In genomic region chr19:1309977-1310852, GRCh38 we compare ENCODE assay signal across 39 cellular contexts. TPM values are rescaled to one million over a fixed set of nuclear protein-coding genes. Genes with fewer than 3 reads are reported as not detected.
"Had no signal": no experiment of that assay in that cellular context is flagged by ENCODE, and none has a peak within 500 bp of the region (broad histone marks: within the 10 kb centered on the region; RNA-seq: fewer than 3 reads in every experiment).

No MANE protein-coding gene starts in this region.

- H3K27ac Mint-ChIP-seq: activated CD4-positive, alpha-beta memory T cell treated with anti-CD3 and anti-CD28 coated beads for 36 hours; activated CD4-positive, alpha-beta T cell treated with anti-CD3 and anti-CD28 coated beads, Interleukin-2, amount 10 ng/mL, durations not matched to agents 24 days and 14 days; activated naive CD4-positive, alpha-beta T cell treated with anti-CD3 and anti-CD28 coated beads for 36 hours; activated naive CD8-positive, alpha-beta T cell treated with anti-CD3 and anti-CD28 coated beads for 36 hours; activated T-helper 1 cell treated with anti-CD3 and anti-CD28 coated beads, Interleukin-12 subunit alpha, Interleukin-12 subunit beta, Interleukin-2, Interleukin-4 antibody, amounts not matched to agents 30 ng/mL and 10 ng/mL and 1 ng/mL, durations not matched to agents 14 hours and 24 hours and 36 hours; nephron; stimulated activated naive CD8-positive, alpha-beta T cell treated with anti-CD3 and anti-CD28 coated beads, Interleukin-15, Interleukin-2, amounts not matched to agents 100 ng/mL and 50 ng/mL, for 24 hours had no signal

- H3K9me3 ChIP-seq: adrenal gland, ascending aorta, colonic mucosa, gastroesophageal sphincter, pancreas, prostate gland, upper lobe of left lung, vagina had no signal

- H3K4me1 ChIP-seq: adrenal gland, ascending aorta, gastroesophageal sphincter, pancreas had no signal

- H3K4me3 ChIP-seq: adrenal gland, ascending aorta, cardiac muscle cell, colonic mucosa, dorsolateral prefrontal cortex, gastroesophageal sphincter, pancreas, prostate gland, skin epidermis, upper lobe of left lung, vagina had no signal

- H3K36me3 ChIP-seq: adrenal gland, ascending aorta, cardiac muscle cell, colonic mucosa, gastroesophageal sphincter, pancreas, prostate gland, upper lobe of left lung, vagina had no signal

- FAIRE-seq: keratinocyte, pancreas, TTC549 had no signal

- H3K27ac ChIP-seq: adrenal gland, ascending aorta, cardiac muscle cell, colonic mucosa, dorsolateral prefrontal cortex, gastroesophageal sphincter, pancreas, prostate gland, skin epidermis, upper lobe of left lung, vagina, VCaP had no signal

- H3K27me3 Mint-ChIP-seq: activated CD4-positive, alpha-beta T cell treated with anti-CD3 and anti-CD28 coated beads, Interleukin-2, amount 10 ng/mL, durations not matched to agents 24 days and 14 days; brain; stimulated activated naive CD8-positive, alpha-beta T cell treated with anti-CD3 and anti-CD28 coated beads, Interleukin-15, Interleukin-2, amounts not matched to agents 100 ng/mL and 50 ng/mL, for 24 hours had no signal

- H3K9me3 Mint-ChIP-seq: activated CD4-positive, alpha-beta memory T cell treated with anti-CD3 and anti-CD28 coated beads for 36 hours; activated CD4-positive, alpha-beta T cell treated with anti-CD3 and anti-CD28 coated beads, Interleukin-2, amount 10 ng/mL, durations not matched to agents 24 days and 14 days; activated naive CD4-positive, alpha-beta T cell treated with anti-CD3 and anti-CD28 coated beads for 36 hours; activated naive CD8-positive, alpha-beta T cell treated with anti-CD3 and anti-CD28 coated beads for 36 hours; activated T-helper 1 cell treated with anti-CD3 and anti-CD28 coated beads, Interleukin-12 subunit alpha, Interleukin-12 subunit beta, Interleukin-2, Interleukin-4 antibody, amounts not matched to agents 30 ng/mL and 10 ng/mL and 1 ng/mL, durations not matched to agents 14 hours and 24 hours and 36 hours; nephron; stimulated activated naive CD8-positive, alpha-beta T cell treated with anti-CD3 and anti-CD28 coated beads, Interleukin-15, Interleukin-2, amounts not matched to agents 100 ng/mL and 50 ng/mL, for 24 hours had no signal

- H3K36me3 Mint-ChIP-seq: activated CD4-positive, alpha-beta memory T cell treated with anti-CD3 and anti-CD28 coated beads for 36 hours; activated naive CD8-positive, alpha-beta T cell treated with anti-CD3 and anti-CD28 coated beads for 36 hours; brain had no signal

- ATAC-seq: gastroesophageal sphincter, left colon, pancreas, sciatic nerve had no signal

- H3K4me3 Mint-ChIP-seq: activated CD4-positive, alpha-beta memory T cell treated with anti-CD3 and anti-CD28 coated beads for 36 hours; activated CD4-positive, alpha-beta T cell treated with anti-CD3 and anti-CD28 coated beads, Interleukin-2, amount 10 ng/mL, durations not matched to agents 24 days and 14 days; activated naive CD4-positive, alpha-beta T cell treated with anti-CD3 and anti-CD28 coated beads for 36 hours; activated naive CD8-positive, alpha-beta T cell treated with anti-CD3 and anti-CD28 coated beads for 36 hours; activated T-helper 1 cell treated with anti-CD3 and anti-CD28 coated beads, Interleukin-12 subunit alpha, Interleukin-12 subunit beta, Interleukin-2, Interleukin-4 antibody, amounts not matched to agents 30 ng/mL and 10 ng/mL and 1 ng/mL, durations not matched to agents 14 hours and 24 hours and 36 hours; brain; nephron; stimulated activated naive CD8-positive, alpha-beta T cell treated with anti-CD3 and anti-CD28 coated beads, Interleukin-15, Interleukin-2, amounts not matched to agents 100 ng/mL and 50 ng/mL, for 24 hours had no signal

- H3K27me3 ChIP-seq: cardiac muscle cell, colonic mucosa, dorsolateral prefrontal cortex, vagina had no signal

- H3K4me1 Mint-ChIP-seq: activated CD4-positive, alpha-beta T cell treated with anti-CD3 and anti-CD28 coated beads, Interleukin-2, amount 10 ng/mL, durations not matched to agents 24 days and 14 days; activated naive CD8-positive, alpha-beta T cell treated with anti-CD3 and anti-CD28 coated beads for 36 hours; nephron had no signal

- DNase-seq: activated CD4-positive, alpha-beta memory T cell treated with anti-CD3 and anti-CD28 coated beads for 36 hours; activated CD4-positive, alpha-beta T cell treated with anti-CD3 and anti-CD28 coated beads, Interleukin-2, amount 10 ng/mL, durations not matched to agents 24 days and 14 days; activated CD4-positive, CD25-positive, alpha-beta regulatory T cell treated with anti-CD3 and anti-CD28 coated beads, Interleukin-2, amount 50 U/mL, for 72 hours; activated CD8-positive, alpha-beta memory T cell treated with anti-CD3 and anti-CD28 coated beads, Interleukin-2, amount 50 U/mL, for 4 hours; activated effector memory CD4-positive, alpha-beta T cell treated with anti-CD3 and anti-CD28 coated beads, Interleukin-2, amount 50 U/mL, for 16 hours; activated naive CD4-positive, alpha-beta T cell treated with anti-CD3 and anti-CD28 coated beads for 36 hours; activated naive CD8-positive, alpha-beta T cell treated with anti-CD3 and anti-CD28 coated beads for 36 hours; activated T-cell treated with anti-CD3 and anti-CD28 coated beads, Interleukin-2, amount 50 U/mL, for 1 hour; adrenal gland; cerebellar nuclear complex; colonic mucosa; dorsolateral prefrontal cortex; effector memory CD4-positive, alpha-beta T cell; head of caudate nucleus; hippocampal formation; left colon; mammary epithelial cell; retina; stimulated activated CD4-positive, alpha-beta T cell treated with anti-CD3 and anti-CD28 coated beads, Interleukin-12 subunit alpha, Interleukin-12 subunit beta, amount 100 ng/mL, for 4 hours; stimulated activated CD4-positive, alpha-beta T cell treated with anti-CD3 and anti-CD28 coated beads, Interleukin-4, amount 100 ng/mL, for 1 hour; T-helper 9 cell had no signal

RNA-seq across cellular contexts. Expression of gene EFNA2, which starts 24.5 kb away (rescaled TPM):
- total RNA-seq: activated CD4-positive, alpha-beta memory T cell treated with anti-CD3 and anti-CD28 coated beads for 36 hours; activated CD4-positive, alpha-beta T cell treated with anti-CD3 and anti-CD28 coated beads, Interleukin-2, amount 10 ng/mL, durations not matched to agents 24 days and 14 days; activated CD8-positive, alpha-beta memory T cell treated with anti-CD3 and anti-CD28 coated beads for 36 hours; activated naive CD4-positive, alpha-beta T cell treated with anti-CD3 and anti-CD28 coated beads for 36 hours; activated naive CD8-positive, alpha-beta T cell treated with anti-CD3 and anti-CD28 coated beads for 36 hours; activated T-helper 1 cell treated with anti-CD3 and anti-CD28 coated beads, Interleukin-12 subunit alpha, Interleukin-12 subunit beta, Interleukin-2, Interleukin-4 antibody, amounts not matched to agents 30 ng/mL and 10 ng/mL and 1 ng/mL, durations not matched to agents 14 hours and 24 hours and 36 hours; adrenal gland; ascending aorta; gastroesophageal sphincter; prostate gland; sciatic nerve; subcutaneous adipose tissue; upper lobe of left lung; vagina had no signal
- polyA plus RNA-seq: adrenal gland, keratinocyte, mammary epithelial cell, pancreas had no signal
